In the genomic region with DNA sequence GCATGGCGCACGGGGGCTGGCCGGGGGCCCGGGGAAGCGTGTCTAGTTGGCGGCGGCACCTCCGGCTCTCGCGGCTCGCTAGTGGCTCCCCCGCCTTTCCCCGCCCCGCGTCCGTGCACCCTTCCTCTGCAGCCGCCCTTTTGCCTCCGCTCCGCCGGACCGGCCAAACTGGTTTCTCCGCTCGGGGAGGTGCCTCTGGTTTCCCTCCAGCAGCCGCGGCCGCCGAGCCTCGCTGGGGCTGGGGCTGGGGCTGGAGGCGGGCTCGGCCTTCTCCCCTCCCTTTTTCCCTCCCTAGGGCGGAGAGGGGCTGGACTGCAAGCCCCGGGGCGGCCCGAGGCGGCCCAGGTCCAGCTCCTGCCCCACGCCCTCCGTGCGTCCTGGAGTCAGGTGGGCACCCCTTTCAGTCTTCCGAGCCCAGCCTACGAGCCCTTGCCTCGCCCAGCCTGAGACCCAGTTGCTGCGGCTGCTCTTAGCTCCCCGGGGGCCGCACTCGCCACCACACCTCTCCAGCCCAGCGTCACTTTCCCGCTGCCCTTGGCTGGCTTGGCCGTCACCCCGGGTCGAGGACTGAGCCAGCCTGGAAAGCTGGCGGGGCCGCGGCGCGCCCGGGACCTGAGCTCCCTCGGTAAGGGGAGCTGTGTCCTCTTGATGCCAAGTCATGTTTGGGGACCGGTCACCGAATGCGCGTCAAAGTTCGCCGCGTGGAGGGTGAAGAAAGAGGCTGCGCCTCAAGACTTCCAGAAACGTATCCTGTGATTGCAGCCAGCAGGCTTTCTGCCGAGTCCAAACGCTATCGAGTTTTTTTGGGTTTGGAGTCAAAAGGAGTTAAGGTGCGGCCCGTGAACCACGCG, we compare ENCODE assay signal across 1 cellular context.
TF ChIP-seq lines count a peak whose summit lies in the region.

A gene (minus strand): TSS at position 197 of the 851 bp plus-strand sequence. CDS start 71,508 bp downstream, outside the sequence.

TF ChIP-seq in HepG2, 621 proteins besides CTCF, POLR2A, EP300 and RAD21 (continued from another document and continues in another):
- TF ChIP-seq, protein P1, sequence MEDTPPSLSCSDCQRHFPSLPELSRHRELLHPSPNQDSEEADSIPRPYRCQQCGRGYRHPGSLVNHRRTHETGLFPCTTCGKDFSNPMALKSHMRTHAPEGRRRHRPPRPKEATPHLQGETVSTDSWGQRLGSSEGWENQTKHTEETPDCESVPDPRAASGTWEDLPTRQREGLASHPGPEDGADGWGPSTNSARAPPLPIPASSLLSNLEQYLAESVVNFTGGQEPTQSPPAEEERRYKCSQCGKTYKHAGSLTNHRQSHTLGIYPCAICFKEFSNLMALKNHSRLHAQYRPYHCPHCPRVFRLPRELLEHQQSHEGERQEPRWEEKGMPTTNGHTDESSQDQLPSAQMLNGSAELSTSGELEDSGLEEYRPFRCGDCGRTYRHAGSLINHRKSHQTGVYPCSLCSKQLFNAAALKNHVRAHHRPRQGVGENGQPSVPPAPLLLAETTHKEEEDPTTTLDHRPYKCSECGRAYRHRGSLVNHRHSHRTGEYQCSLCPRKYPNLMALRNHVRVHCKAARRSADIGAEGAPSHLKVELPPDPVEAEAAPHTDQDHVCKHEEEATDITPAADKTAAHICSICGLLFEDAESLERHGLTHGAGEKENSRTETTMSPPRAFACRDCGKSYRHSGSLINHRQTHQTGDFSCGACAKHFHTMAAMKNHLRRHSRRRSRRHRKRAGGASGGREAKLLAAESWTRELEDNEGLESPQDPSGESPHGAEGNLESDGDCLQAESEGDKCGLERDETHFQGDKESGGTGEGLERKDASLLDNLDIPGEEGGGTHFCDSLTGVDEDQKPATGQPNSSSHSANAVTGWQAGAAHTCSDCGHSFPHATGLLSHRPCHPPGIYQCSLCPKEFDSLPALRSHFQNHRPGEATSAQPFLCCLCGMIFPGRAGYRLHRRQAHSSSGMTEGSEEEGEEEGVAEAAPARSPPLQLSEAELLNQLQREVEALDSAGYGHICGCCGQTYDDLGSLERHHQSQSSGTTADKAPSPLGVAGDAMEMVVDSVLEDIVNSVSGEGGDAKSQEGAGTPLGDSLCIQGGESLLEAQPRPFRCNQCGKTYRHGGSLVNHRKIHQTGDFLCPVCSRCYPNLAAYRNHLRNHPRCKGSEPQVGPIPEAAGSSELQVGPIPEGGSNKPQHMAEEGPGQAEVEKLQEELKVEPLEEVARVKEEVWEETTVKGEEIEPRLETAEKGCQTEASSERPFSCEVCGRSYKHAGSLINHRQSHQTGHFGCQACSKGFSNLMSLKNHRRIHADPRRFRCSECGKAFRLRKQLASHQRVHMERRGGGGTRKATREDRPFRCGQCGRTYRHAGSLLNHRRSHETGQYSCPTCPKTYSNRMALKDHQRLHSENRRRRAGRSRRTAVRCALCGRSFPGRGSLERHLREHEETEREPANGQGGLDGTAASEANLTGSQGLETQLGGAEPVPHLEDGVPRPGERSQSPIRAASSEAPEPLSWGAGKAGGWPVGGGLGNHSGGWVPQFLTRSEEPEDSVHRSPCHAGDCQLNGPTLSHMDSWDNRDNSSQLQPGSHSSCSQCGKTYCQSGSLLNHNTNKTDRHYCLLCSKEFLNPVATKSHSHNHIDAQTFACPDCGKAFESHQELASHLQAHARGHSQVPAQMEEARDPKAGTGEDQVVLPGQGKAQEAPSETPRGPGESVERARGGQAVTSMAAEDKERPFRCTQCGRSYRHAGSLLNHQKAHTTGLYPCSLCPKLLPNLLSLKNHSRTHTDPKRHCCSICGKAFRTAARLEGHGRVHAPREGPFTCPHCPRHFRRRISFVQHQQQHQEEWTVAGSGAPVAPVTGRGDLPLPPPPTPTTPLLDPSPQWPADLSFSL (CRISPR knock-in tag; IDR thresholded peaks at IDR 0.05) = no peak
- TF ChIP-seq, protein P2, sequence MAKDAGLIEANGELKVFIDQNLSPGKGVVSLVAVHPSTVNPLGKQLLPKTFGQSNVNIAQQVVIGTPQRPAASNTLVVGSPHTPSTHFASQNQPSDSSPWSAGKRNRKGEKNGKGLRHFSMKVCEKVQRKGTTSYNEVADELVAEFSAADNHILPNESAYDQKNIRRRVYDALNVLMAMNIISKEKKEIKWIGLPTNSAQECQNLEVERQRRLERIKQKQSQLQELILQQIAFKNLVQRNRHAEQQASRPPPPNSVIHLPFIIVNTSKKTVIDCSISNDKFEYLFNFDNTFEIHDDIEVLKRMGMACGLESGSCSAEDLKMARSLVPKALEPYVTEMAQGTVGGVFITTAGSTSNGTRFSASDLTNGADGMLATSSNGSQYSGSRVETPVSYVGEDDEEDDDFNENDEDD (CRISPR knock-in tag; IDR thresholded peaks at IDR 0.05; ENCODE audit: borderline replicate concordance) = no peak
- TF ChIP-seq MED1 (CRISPR knock-in tag; IDR thresholded peaks at IDR 0.05) = no peak
- no peak for TF ChIP-seq SMARCC2 (IDR thresholded peaks at IDR 0.05)
- no peak for TF ChIP-seq CHD4 (IDR thresholded peaks at IDR 0.05; ENCODE audit: borderline replicate concordance, low read length)
- no peak for TF ChIP-seq ARID2 (CRISPR knock-in tag; IDR thresholded peaks at IDR 0.05; ENCODE audit: borderline replicate concordance)
- TF ChIP-seq ATM (IDR thresholded peaks at IDR 0.05; ENCODE audit: borderline replicate concordance) = no peak
- TF ChIP-seq, protein P3, sequence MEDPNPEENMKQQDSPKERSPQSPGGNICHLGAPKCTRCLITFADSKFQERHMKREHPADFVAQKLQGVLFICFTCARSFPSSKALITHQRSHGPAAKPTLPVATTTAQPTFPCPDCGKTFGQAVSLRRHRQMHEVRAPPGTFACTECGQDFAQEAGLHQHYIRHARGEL (CRISPR knock-in tag; IDR thresholded peaks at IDR 0.05) = no peak
- TF ChIP-seq ZNF432 (CRISPR knock-in tag; IDR thresholded peaks at IDR 0.05; ENCODE audit: borderline replicate concordance) = no peak
- peak; percentile 20; the same call in 1 of the 2 replicates for TF ChIP-seq NFE2L1 (CRISPR knock-in tag; IDR thresholded peaks at IDR 0.05; ENCODE audit: borderline replicate concordance)
- peak; percentile 32; the same call in 1 of the 2 replicates for TF ChIP-seq KMT2B (CRISPR knock-in tag; IDR thresholded peaks at IDR 0.05)
- no peak for TF ChIP-seq ZNF460 (CRISPR knock-in tag; IDR thresholded peaks at IDR 0.05; ENCODE audit: borderline replicate concordance)
- no peak for TF ChIP-seq ZNF614 (CRISPR knock-in tag; IDR thresholded peaks at IDR 0.05; ENCODE audit: borderline replicate concordance)
- TF ChIP-seq, protein P4, sequence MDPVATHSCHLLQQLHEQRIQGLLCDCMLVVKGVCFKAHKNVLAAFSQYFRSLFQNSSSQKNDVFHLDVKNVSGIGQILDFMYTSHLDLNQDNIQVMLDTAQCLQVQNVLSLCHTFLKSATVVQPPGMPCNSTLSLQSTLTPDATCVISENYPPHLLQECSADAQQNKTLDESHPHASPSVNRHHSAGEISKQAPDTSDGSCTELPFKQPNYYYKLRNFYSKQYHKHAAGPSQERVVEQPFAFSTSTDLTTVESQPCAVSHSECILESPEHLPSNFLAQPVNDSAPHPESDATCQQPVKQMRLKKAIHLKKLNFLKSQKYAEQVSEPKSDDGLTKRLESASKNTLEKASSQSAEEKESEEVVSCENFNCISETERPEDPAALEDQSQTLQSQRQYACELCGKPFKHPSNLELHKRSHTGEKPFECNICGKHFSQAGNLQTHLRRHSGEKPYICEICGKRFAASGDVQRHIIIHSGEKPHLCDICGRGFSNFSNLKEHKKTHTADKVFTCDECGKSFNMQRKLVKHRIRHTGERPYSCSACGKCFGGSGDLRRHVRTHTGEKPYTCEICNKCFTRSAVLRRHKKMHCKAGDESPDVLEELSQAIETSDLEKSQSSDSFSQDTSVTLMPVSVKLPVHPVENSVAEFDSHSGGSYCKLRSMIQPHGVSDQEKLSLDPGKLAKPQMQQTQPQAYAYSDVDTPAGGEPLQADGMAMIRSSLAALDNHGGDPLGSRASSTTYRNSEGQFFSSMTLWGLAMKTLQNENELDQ (CRISPR knock-in tag; IDR thresholded peaks at IDR 0.05; ENCODE audit: borderline replicate concordance) = no peak
- no peak for TF ChIP-seq ZNF674 (CRISPR knock-in tag; IDR thresholded peaks at IDR 0.05; ENCODE audit: low read depth)
- TF ChIP-seq, protein P5, sequence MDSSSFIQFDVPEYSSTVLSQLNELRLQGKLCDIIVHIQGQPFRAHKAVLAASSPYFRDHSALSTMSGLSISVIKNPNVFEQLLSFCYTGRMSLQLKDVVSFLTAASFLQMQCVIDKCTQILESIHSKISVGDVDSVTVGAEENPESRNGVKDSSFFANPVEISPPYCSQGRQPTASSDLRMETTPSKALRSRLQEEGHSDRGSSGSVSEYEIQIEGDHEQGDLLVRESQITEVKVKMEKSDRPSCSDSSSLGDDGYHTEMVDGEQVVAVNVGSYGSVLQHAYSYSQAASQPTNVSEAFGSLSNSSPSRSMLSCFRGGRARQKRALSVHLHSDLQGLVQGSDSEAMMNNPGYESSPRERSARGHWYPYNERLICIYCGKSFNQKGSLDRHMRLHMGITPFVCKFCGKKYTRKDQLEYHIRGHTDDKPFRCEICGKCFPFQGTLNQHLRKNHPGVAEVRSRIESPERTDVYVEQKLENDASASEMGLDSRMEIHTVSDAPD (CRISPR knock-in tag; IDR thresholded peaks at IDR 0.05) = no peak
- TF ChIP-seq SAFB2 (CRISPR knock-in tag; IDR thresholded peaks at IDR 0.05; ENCODE audit: borderline replicate concordance, low read depth) = no peak
- TF ChIP-seq ZNF761 (CRISPR knock-in tag; conservative IDR thresholded peaks at IDR 0.05) = 0 out of 2 replicates have a peak, but pooled peaks have one; percentile 47
- no peak for TF ChIP-seq MZF1 (CRISPR knock-in tag; IDR thresholded peaks at IDR 0.05; ENCODE audit: borderline replicate concordance)
- no peak for TF ChIP-seq ZMYM4 (CRISPR knock-in tag; IDR thresholded peaks at IDR 0.05)
- TF ChIP-seq, protein P6, sequence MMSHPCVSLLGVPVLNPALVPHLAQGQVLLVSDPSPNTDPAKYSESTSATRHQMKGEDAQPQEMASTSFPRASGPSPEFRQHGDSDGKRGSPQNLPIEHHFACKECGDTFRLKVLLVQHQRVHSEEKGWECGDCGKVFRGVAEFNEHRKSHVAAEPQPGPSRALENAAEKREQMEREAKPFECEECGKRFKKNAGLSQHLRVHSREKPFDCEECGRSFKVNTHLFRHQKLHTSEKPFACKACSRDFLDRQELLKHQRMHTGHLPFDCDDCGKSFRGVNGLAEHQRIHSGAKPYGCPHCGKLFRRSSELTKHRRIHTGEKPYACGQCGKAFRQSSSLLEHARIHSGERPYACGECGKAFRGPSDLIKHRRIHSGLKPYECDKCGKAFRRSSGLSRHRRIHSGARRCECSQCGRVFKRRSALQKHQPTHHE (CRISPR knock-in tag; IDR thresholded peaks at IDR 0.05; ENCODE audit: borderline replicate concordance) = no peak
- no peak for TF ChIP-seq ZNF30 (CRISPR knock-in tag; IDR thresholded peaks at IDR 0.05)
- TF ChIP-seq RFX3 (CRISPR knock-in tag; IDR thresholded peaks at IDR 0.05) = no peak
- TF ChIP-seq, protein P7, sequence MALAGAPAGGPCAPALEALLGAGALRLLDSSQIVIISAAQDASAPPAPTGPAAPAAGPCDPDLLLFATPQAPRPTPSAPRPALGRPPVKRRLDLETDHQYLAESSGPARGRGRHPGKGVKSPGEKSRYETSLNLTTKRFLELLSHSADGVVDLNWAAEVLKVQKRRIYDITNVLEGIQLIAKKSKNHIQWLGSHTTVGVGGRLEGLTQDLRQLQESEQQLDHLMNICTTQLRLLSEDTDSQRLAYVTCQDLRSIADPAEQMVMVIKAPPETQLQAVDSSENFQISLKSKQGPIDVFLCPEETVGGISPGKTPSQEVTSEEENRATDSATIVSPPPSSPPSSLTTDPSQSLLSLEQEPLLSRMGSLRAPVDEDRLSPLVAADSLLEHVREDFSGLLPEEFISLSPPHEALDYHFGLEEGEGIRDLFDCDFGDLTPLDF (CRISPR knock-in tag; IDR thresholded peaks at IDR 0.05) = no peak
- no peak for TF ChIP-seq TP53 (CRISPR knock-in tag; conservative IDR thresholded peaks at IDR 0.05)
- peak; percentile 41; the same call in 1 of the 2 replicates for TF ChIP-seq ZFY (CRISPR knock-in tag; IDR thresholded peaks at IDR 0.05)
- TF ChIP-seq MAFF (IDR thresholded peaks at IDR 0.05; ENCODE audit: low read depth, low read length) = no peak
- TF ChIP-seq ZNF256 (CRISPR knock-in tag; conservative IDR thresholded peaks at IDR 0.05) = no peak
- TF ChIP-seq, protein P8, sequence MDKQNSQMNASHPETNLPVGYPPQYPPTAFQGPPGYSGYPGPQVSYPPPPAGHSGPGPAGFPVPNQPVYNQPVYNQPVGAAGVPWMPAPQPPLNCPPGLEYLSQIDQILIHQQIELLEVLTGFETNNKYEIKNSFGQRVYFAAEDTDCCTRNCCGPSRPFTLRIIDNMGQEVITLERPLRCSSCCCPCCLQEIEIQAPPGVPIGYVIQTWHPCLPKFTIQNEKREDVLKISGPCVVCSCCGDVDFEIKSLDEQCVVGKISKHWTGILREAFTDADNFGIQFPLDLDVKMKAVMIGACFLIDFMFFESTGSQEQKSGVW (CRISPR knock-in tag; IDR thresholded peaks at IDR 0.05; ENCODE audit: borderline replicate concordance) = no peak
- TF ChIP-seq, protein P9, sequence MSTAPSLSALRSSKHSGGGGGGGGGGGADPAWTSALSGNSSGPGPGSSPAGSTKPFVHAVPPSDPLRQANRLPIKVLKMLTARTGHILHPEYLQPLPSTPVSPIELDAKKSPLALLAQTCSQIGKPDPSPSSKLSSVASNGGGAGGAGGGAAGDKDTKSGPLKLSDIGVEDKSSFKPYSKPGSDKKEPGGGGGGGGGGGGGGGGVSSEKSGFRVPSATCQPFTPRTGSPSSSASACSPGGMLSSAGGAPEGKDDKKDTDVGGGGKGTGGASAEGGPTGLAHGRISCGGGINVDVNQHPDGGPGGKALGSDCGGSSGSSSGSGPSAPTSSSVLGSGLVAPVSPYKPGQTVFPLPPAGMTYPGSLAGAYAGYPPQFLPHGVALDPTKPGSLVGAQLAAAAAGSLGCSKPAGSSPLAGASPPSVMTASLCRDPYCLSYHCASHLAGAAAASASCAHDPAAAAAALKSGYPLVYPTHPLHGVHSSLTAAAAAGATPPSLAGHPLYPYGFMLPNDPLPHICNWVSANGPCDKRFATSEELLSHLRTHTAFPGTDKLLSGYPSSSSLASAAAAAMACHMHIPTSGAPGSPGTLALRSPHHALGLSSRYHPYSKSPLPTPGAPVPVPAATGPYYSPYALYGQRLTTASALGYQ (CRISPR knock-in tag; IDR thresholded peaks at IDR 0.05) = no peak
- no peak; the same call in 1 of the 2 replicates for TF ChIP-seq ZFP82 (CRISPR knock-in tag; IDR thresholded peaks at IDR 0.05; ENCODE audit: borderline replicate concordance)
- TF ChIP-seq, protein P10, sequence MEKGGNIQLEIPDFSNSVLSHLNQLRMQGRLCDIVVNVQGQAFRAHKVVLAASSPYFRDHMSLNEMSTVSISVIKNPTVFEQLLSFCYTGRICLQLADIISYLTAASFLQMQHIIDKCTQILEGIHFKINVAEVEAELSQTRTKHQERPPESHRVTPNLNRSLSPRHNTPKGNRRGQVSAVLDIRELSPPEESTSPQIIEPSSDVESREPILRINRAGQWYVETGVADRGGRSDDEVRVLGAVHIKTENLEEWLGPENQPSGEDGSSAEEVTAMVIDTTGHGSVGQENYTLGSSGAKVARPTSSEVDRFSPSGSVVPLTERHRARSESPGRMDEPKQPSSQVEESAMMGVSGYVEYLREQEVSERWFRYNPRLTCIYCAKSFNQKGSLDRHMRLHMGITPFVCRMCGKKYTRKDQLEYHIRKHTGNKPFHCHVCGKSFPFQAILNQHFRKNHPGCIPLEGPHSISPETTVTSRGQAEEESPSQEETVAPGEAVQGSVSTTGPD (CRISPR knock-in tag; IDR thresholded peaks at IDR 0.05) = no peak
- TF ChIP-seq, protein P11, sequence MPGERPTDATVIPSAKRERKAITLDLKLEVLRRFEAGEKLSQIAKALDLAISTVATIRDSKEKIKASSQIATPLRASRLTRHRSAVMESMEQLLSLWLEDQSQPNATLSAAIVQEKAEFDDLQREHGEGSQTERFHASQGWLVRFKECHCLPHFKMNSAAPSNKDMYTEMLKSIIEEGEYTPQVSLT (CRISPR knock-in tag; IDR thresholded peaks at IDR 0.05; ENCODE audit: borderline replicate concordance, low read depth) = no peak
